1 cellular context compared by ENCODE assay signal in the genomic region with DNA sequence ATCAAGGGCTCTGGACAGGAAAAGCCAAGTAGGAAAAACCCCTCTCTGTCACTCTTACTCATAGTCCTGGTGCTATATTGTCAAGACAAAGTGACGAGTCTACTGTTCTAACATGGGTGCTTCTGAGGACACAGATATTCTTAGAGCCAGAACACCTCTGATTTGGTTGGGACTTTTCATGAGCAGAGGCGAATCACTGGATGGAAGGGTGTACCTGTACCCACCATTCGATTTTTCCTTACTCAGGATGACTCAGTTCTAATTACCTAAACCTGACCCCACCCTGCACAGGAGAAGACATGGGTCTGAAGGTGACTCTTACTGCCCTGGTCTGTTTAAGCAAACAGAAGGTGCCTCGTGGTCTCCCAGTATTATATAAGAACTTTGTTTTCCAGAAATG.
TF ChIP-seq lines count a peak whose summit lies in the region.

No MANE protein-coding gene starts in this region.

TF ChIP-seq in WTC11, 78 proteins besides CTCF, POLR2A, EP300 and RAD21 (continued from another document):
- TF ChIP-seq, protein P1, sequence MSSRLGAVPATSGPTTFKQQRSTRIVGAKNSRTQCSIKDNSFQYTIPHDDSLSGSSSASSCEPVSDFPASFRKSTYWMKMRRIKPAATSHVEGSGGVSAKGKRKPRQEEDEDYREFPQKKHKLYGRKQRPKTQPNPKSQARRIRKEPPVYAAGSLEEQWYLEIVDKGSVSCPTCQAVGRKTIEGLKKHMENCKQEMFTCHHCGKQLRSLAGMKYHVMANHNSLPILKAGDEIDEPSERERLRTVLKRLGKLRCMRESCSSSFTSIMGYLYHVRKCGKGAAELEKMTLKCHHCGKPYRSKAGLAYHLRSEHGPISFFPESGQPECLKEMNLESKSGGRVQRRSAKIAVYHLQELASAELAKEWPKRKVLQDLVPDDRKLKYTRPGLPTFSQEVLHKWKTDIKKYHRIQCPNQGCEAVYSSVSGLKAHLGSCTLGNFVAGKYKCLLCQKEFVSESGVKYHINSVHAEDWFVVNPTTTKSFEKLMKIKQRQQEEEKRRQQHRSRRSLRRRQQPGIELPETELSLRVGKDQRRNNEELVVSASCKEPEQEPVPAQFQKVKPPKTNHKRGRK (CRISPR knock-in tag; IDR thresholded peaks at IDR 0.05; ENCODE audit: borderline replicate concordance) = no peak
- TF ChIP-seq NR3C1 (CRISPR knock-in tag; conservative IDR thresholded peaks at IDR 0.05; ENCODE audit: low read depth) (no peak), PRRX2 (CRISPR knock-in tag; IDR thresholded peaks at IDR 0.05) (no peak), SMAD3 (CRISPR knock-in tag; IDR thresholded peaks at IDR 0.05; ENCODE audit: borderline replicate concordance) (no peak), GRHL2 (CRISPR knock-in tag; IDR thresholded peaks at IDR 0.05; ENCODE audit: insufficient replicate concordance, severe bottlenecking) (no peak), FOXK1 (CRISPR knock-in tag; IDR thresholded peaks at IDR 0.05) (no peak)
- TF ChIP-seq, protein P2, sequence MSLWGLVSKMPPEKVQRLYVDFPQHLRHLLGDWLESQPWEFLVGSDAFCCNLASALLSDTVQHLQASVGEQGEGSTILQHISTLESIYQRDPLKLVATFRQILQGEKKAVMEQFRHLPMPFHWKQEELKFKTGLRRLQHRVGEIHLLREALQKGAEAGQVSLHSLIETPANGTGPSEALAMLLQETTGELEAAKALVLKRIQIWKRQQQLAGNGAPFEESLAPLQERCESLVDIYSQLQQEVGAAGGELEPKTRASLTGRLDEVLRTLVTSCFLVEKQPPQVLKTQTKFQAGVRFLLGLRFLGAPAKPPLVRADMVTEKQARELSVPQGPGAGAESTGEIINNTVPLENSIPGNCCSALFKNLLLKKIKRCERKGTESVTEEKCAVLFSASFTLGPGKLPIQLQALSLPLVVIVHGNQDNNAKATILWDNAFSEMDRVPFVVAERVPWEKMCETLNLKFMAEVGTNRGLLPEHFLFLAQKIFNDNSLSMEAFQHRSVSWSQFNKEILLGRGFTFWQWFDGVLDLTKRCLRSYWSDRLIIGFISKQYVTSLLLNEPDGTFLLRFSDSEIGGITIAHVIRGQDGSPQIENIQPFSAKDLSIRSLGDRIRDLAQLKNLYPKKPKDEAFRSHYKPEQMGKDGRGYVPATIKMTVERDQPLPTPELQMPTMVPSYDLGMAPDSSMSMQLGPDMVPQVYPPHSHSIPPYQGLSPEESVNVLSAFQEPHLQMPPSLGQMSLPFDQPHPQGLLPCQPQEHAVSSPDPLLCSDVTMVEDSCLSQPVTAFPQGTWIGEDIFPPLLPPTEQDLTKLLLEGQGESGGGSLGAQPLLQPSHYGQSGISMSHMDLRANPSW (CRISPR knock-in tag; conservative IDR thresholded peaks at IDR 0.05; ENCODE audit: low read depth) = no peak
